16 cellular contexts compared by ENCODE assay signal in the genomic region with DNA sequence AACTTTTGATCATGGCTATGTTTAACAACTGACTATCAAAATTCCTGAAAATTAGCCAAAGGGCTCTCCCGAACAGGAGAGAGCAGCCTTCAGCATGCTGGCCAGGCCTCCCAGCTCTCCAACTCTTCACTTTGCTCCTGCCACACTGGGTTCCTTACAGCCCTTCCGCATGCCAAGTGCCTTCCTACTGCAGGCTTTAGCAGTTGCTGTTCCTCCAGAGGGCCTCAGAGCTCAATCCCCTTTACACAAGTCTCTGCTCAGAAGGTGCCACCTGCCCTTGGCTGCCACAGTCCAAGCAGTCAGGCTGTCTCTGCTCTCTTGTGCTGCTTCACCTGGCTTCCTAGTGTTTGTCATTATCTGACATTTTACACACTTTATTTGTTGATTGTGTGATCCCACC.
A peak's percentile ranks its signal among the peaks of the same experiment; 100 is the strongest.
DNase-seq lines count a peak whose midpoint lies in the region; ATAC-seq, FAIRE-seq and TF ChIP-seq lines count a peak whose summit lies in the region.
"Had no signal": no experiment of that assay in that cellular context is flagged by ENCODE, and none has a peak within 500 bp of the region (broad histone marks: within the 10 kb centered on the region; RNA-seq: fewer than 3 reads in every experiment).

No MANE protein-coding gene starts in this region.

- H2BK5ac ChIP-seq in H1 (ENCODE audit: low read depth, low read length), result no peak overlapping the region

- peak; percentile 35 to 55 for TF ChIP-seq RAD21 in H1 (IDR thresholded peaks at IDR 0.05 in 1 of 2, conservative IDR thresholded peaks at IDR 0.05 in 1 of 2; ENCODE audit: low read depth in 2 of 2, low read length in 2 of 2)

- TF ChIP-seq POLR2A in H1 (IDR thresholded peaks at IDR 0.05; ENCODE audit: control extremely low read depth in 1 of 2, low read depth in 2 of 2, low read length in 2 of 2) (no peak), GM12891 (IDR thresholded peaks at IDR 0.05; ENCODE audit: low read depth, low read length) (no peak)

- H3K4me3 ChIP-seq in H1 (ENCODE audit: extremely low read depth in 1 of 4, insufficient read depth in 2 of 4, low read depth in 3 of 4, low read length in 4 of 4) (no peak overlapping the region), osteoblast (ENCODE audit: insufficient read depth, low read length) (no peak overlapping the region)
- H3K4me3 ChIP-seq: PC-9, SK-N-MC had no signal

- H3K9me3 ChIP-seq in H1 (ENCODE audit: insufficient read depth in 2 of 2, low read depth in 1 of 2, low read length in 1 of 2) (no peaks in the 10 kb centered on the region), osteoblast (ENCODE audit: low read depth, low read length) (no peaks in the 10 kb centered on the region)

- no peak overlapping the region for H3K23ac ChIP-seq in H1 (ENCODE audit: insufficient read length)

- peak in 2 of 3 experiments; percentile 19 to 39; a peak in 1 of 4 replicates for TF ChIP-seq CTCF in H1 (IDR thresholded peaks at IDR 0.05; ENCODE audit: control extremely low read depth in 1 of 3, insufficient read depth in 1 of 3, low read depth in 1 of 3, low read length in 3 of 3)
- TF ChIP-seq CTCF in osteoblast (IDR thresholded peaks at IDR 0.05; ENCODE audit: extremely low read depth, low read depth, low read length), result no peak

- H3K27me3 ChIP-seq in H1 (replicated peaks in 1 of 4; ENCODE audit: control insufficient read depth in 3 of 4, extremely low read depth in 1 of 4, insufficient read depth in 3 of 4, low read length in 3 of 4), result no peaks in the 10 kb centered on the region
- H3K27me3 ChIP-seq in osteoblast (ENCODE audit: insufficient read depth, low read length), result no peaks in the 10 kb centered on the region

- no peak overlapping the region for H2BK12ac ChIP-seq in H1 (ENCODE audit: low read depth, low read length)

- FAIRE-seq in H1 (lab: Jason Lieb, UNC), result peak; percentile 42
- FAIRE-seq in GM12891 (lab: Jason Lieb, UNC), result no peak
- FAIRE-seq: G401.6, H54 had no signal

- H3K36me3 ChIP-seq in H1 (ENCODE audit: control insufficient read depth in 2 of 4, insufficient read depth in 4 of 4, low read length in 3 of 4) (no peaks in the 10 kb centered on the region; a peak in 1 of 8 replicates), osteoblast (ENCODE audit: insufficient read depth, low read length) (no peaks in the 10 kb centered on the region)

- H3K23me2 ChIP-seq in H1 (ENCODE audit: low read depth, low read length), result no peaks in the 10 kb centered on the region

- H3K79me1 ChIP-seq in H1 (ENCODE audit: low read depth, low read length), result no peaks in the 10 kb centered on the region

- H2BK120ac ChIP-seq in H1 (replicated peaks; ENCODE audit: low read depth, low read length), result no peak overlapping the region

- H3K27ac ChIP-seq in H1 (ENCODE audit: low read depth, low read length) (no peak overlapping the region), osteoblast (ENCODE audit: low read depth, low read length) (no peak overlapping the region)
- H3K27ac ChIP-seq: PC-9, SK-N-MC had no signal

- no peak overlapping the region for H4K91ac ChIP-seq in H1 (replicated peaks; ENCODE audit: insufficient read length, low read length)

- H2BK15ac ChIP-seq in H1 (ENCODE audit: low read length), result no peak overlapping the region

- no peak overlapping the region for H4K8ac ChIP-seq in H1 (ENCODE audit: extremely low read depth, insufficient read depth, low read length)

- no peaks in the 10 kb centered on the region for H4K20me1 ChIP-seq in H1 (replicated peaks in 1 of 2; ENCODE audit: control insufficient read depth in 1 of 2, insufficient read depth in 2 of 2, low read length in 2 of 2)
- H4K20me1 ChIP-seq in osteoblast (ENCODE audit: insufficient read depth, low read length), result no peaks in the 10 kb centered on the region

- ATAC-seq in HG02981 (IDR thresholded peaks at IDR 0.05; ENCODE audit: unreplicated experiment), result no peak
- no peak for ATAC-seq in GM18909 (IDR thresholded peaks at IDR 0.05; ENCODE audit: poor library complexity, unreplicated experiment)
- ATAC-seq: T-cell had no signal

- no peak for TF ChIP-seq EP300 in H1 (IDR thresholded peaks at IDR 0.05; ENCODE audit: borderline replicate concordance in 1 of 2, low read depth in 2 of 2, low read length in 2 of 2)

- H3K79me2 ChIP-seq in H1 (ENCODE audit: control insufficient read depth in 1 of 2, insufficient read depth in 2 of 2, low read length in 2 of 2) (no peaks in the 10 kb centered on the region), osteoblast (ENCODE audit: insufficient read depth, low read length) (no peaks in the 10 kb centered on the region)

- H3K4ac ChIP-seq in H1 (replicated peaks; ENCODE audit: insufficient read length, low read depth, low read length), result no peak overlapping the region

- H3K56ac ChIP-seq in H1 (replicated peaks; ENCODE audit: insufficient read length, low read depth, low read length), result no peak overlapping the region

- H3K9ac ChIP-seq in H1 (replicated peaks in 1 of 4; ENCODE audit: extremely low read depth in 1 of 4, low read depth in 3 of 4, low read length in 3 of 4), result no peak overlapping the region; a peak in 1 of 7 replicates

- H3K4me2 ChIP-seq in H1 (ENCODE audit: insufficient read depth in 1 of 2, low read depth in 2 of 2, low read length in 2 of 2) (no peak overlapping the region), osteoblast (ENCODE audit: insufficient read depth, low read length) (no peak overlapping the region)
- H3K4me2 ChIP-seq: PC-9 had no signal

- no peak overlapping the region; the same call in 1 of the 2 replicates for H2BK20ac ChIP-seq in H1 (ENCODE audit: low read length)

- CTCF ChIA-PET in H1 (lab: Charles Lee; ENCODE audit: partially characterized antibody), result interaction anchor here (0.5 to 2.3 kb wide), 7 partner anchors 9 to 379 kb away, joined by 3 to 8 read pairs (median 3); no protein-coding TSS in a partner anchor

- POLR2A ChIA-PET in H1 (lab: Charles Lee; ENCODE audit: partially characterized antibody), result no interaction called here

- peak; percentile 82 for DNase-seq in NCI-H748 (lab: John Stamatoyannopoulos, UW; ENCODE audit: unreplicated experiment)
- no peak for DNase-seq in NCI-H748 treated with DMSO at 0.1 percent for 48 hours (lab: John Stamatoyannopoulos, UW)
- DNase-seq in NCI-H146 (lab: John Stamatoyannopoulos, UW), result peak; percentile 76
- DNase-seq in H1 (ENCODE audit: low read depth in 1 of 2, low spot score in 2 of 2), result peak in 1 of 2 experiments; percentile 15
- peak; percentile 3 for DNase-seq in osteoblast (ENCODE audit: insufficient read length, low spot score, missing footprints)
- no peak for DNase-seq in GM12891 (ENCODE audit: insufficient read length, low spot score)
- DNase-seq: DMS79, Karpas-422, NCI-H187, PC-9, T-cell had no signal

- H2AK5ac ChIP-seq in H1 (ENCODE audit: low read depth, low read length), result no peak overlapping the region

- no peak overlapping the region for H4K5ac ChIP-seq in H1 (ENCODE audit: insufficient read length, low read depth, low read length)

- H3K4me1 ChIP-seq in H1 (replicated peaks in 1 of 4; ENCODE audit: control insufficient read depth in 3 of 4, insufficient read depth in 4 of 4, low read length in 3 of 4) (no peaks in the 10 kb centered on the region), osteoblast (ENCODE audit: insufficient read depth, low read length) (no peaks in the 10 kb centered on the region)

- WGBS in H1 (ENCODE audit: extremely low coverage in 1 of 2, insufficient coverage in 1 of 2, insufficient read length in 1 of 2, insufficient replicate concordance in 2 of 2, low coverage in 1 of 2, low lambda C conversion rate in 2 of 2, missing lambda C conversion rate in 1 of 2), 2 experiments, result 64% methylated on average over 2 of the region's 2 CpGs; no CpG with 5 or more reads in 1 of the 2 experiments

- H2AFZ ChIP-seq in H1 (ENCODE audit: low read length) (no peak overlapping the region), osteoblast (ENCODE audit: low read length) (no peak overlapping the region)
- H2AFZ ChIP-seq: PC-9 had no signal

- no peak overlapping the region for H3K18ac ChIP-seq in H1 (ENCODE audit: extremely low read depth, low read length)

- H3K14ac ChIP-seq in H1 (ENCODE audit: insufficient read length), result no peak overlapping the region

TF ChIP-seq in H1, 55 proteins besides CTCF, POLR2A, EP300 and RAD21:
- no peak for TF ChIP-seq SIN3A (conservative IDR thresholded peaks at IDR 0.05 in 1 of 2, IDR thresholded peaks at IDR 0.05 in 1 of 2; ENCODE audit: low read depth in 1 of 2, low read length in 2 of 2)
- no peak for TF ChIP-seq SIRT6 (IDR thresholded peaks at IDR 0.05; ENCODE audit: low read length)
- no peak for TF ChIP-seq JUN (IDR thresholded peaks at IDR 0.05; ENCODE audit: low read depth, low read length)
- TF ChIP-seq, protein P1, sequence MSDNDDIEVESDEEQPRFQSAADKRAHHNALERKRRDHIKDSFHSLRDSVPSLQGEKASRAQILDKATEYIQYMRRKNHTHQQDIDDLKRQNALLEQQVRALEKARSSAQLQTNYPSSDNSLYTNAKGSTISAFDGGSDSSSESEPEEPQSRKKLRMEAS (IDR thresholded peaks at IDR 0.05), result 0 out of 2 replicates have a peak, but pooled peaks have one; percentile 16
- no peak for TF ChIP-seq TCF12 (IDR thresholded peaks at IDR 0.05; ENCODE audit: low read depth, low read length)
- TF ChIP-seq RFX5 (IDR thresholded peaks at IDR 0.05; ENCODE audit: borderline replicate concordance, low read depth, low read length), result no peak

TF ChIP-seq in GM12891, 5 proteins besides CTCF, POLR2A, EP300 and RAD21:
- TF ChIP-seq SPI1 (IDR thresholded peaks at IDR 0.05; ENCODE audit: low read depth, low read length), result no peak

Comparison
In these comparisons a context has a peak if more than half of its experiments do, and no peak if none do; other contexts are left out.
1. DNase-seq: peak in NCI-H748 (single experiment), NCI-H146 (single experiment) and osteoblast (single experiment); none in NCI-H748 treated with DMSO at 0.1 percent for 48 hours (single experiment) and GM12891 (single experiment).